In the genomic region with DNA sequence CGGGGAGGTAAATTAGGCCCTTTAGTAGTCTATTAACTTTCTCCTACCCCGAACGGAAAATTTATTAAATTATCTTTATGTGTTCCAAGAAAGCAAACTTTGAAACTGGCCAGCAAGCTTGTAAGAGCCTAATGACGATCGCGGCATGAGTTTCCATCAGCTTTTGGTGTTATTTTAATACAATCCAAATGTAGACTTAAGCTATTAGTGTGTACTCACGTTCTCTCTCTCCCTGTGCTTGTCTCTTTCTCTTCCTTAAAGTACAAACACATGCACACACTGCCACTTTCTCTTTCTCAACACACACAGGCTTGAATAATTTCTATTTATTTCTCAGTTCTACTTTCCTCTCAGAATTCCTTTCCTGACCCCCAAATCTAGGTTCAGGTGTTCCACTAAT, we compare ENCODE assay signal across 1 cellular context.
TF ChIP-seq lines count a peak whose summit lies in the region.

No MANE protein-coding gene starts in this region.

TF ChIP-seq in IMR-90, 13 proteins besides CTCF, POLR2A, EP300 and RAD21 (continued from another document):
- no peak for TF ChIP-seq ELK1 (IDR thresholded peaks at IDR 0.05; ENCODE audit: borderline replicate concordance, low read depth, low read length)
- no peak for TF ChIP-seq FOS (IDR thresholded peaks at IDR 0.05; ENCODE audit: low read depth, low read length)
- no peak for TF ChIP-seq MXI1 (IDR thresholded peaks at IDR 0.05; ENCODE audit: borderline replicate concordance, low read depth, low read length)
- TF ChIP-seq CEBPB (IDR thresholded peaks at IDR 0.05; ENCODE audit: low read depth, low read length), result no peak
